Comparison of ENCODE assay signal across 14 cellular contexts in genomic region chr5:142836048-142836447, GRCh38.
DNase-seq lines count a peak whose midpoint lies in the region; ATAC-seq and TF ChIP-seq lines count a peak whose summit lies in the region.
"Had no signal": no experiment of that assay in that cellular context is flagged by ENCODE, and none has a peak within 500 bp of the region (broad histone marks: within the 10 kb centered on the region; RNA-seq: fewer than 3 reads in every experiment).

No MANE protein-coding gene starts in this region.

- CTCF ChIA-PET in MCF 10A (lab: Yijun Ruan, JAX): interaction anchor here (0.9 to 2.1 kb wide), 6 partner anchors 15 to 120 kb away, joined by 3 to 9 read pairs (median 4); no protein-coding TSS in a partner anchor

- no peaks in the 10 kb centered on the region for H3K9me3 Mint-ChIP-seq in MCF 10A (ENCODE audit: unreplicated experiment)
- H3K9me3 Mint-ChIP-seq: CD8-positive, alpha-beta T cell had no signal

- H3K4me3 Mint-ChIP-seq in MCF 10A (ENCODE audit: unreplicated experiment): no peak overlapping the region
- H3K4me3 Mint-ChIP-seq: CD8-positive, alpha-beta T cell had no signal

- no TSS peak for BruUV-seq in MCF 10A (replicated peaks; lab: Mats Ljungman, UMichigan)

- H3K4me1 Mint-ChIP-seq in MCF 10A (ENCODE audit: insufficient read depth, unreplicated experiment): peaks cover 7% of the 10 kb centered on the region

- peak; percentile 58 for ATAC-seq in GM18511 (IDR thresholded peaks at IDR 0.05; ENCODE audit: unreplicated experiment)
- peak; percentile 83 for ATAC-seq in GM19463 (IDR thresholded peaks at IDR 0.05; ENCODE audit: unreplicated experiment)
- ATAC-seq: CD8-positive, alpha-beta T cell had no signal

- no peak overlapping the region for H3K27ac Mint-ChIP-seq in MCF 10A (ENCODE audit: low read depth, unreplicated experiment)
- H3K27ac Mint-ChIP-seq: CD8-positive, alpha-beta T cell had no signal

- TF ChIP-seq CTCF in MCF 10A (IDR thresholded peaks at IDR 0.05; ENCODE audit: unreplicated experiment): no peak

- POLR2A ChIA-PET in MCF 10A (lab: Yijun Ruan, JAX): interaction anchor here (0.8 to 1.5 kb wide), 2 partner anchors 9 to 250 kb away, joined by 3 to 6 read pairs; no protein-coding TSS in a partner anchor

- DNase-seq in MV-4-11 (lab: John Stamatoyannopoulos, UW) (peak; percentile 31), renal cortical epithelial cell (ENCODE audit: low read depth) (peak; percentile 79), NCI-H1930 (lab: John Stamatoyannopoulos, UW) (no peak), MCF 10A (ENCODE audit: unreplicated experiment) (no peak)
- DNase-seq in stimulated activated CD4-positive, alpha-beta T cell treated with anti-CD3 and anti-CD28 coated beads, Interleukin-15, amount 100 ng/mL, for 24 hours: no peak
- DNase-seq: BE2C; CD8-positive, alpha-beta T cell; GF-D8; KG1; NCI-H1417; NCI-H2029 treated with DMSO at 0.1 percent for 48 hours; NCI-H524 had no signal

- intact Hi-C loops in MCF 10A (cut with micrococcal nuclease): no loop called here

- H3K27me3 Mint-ChIP-seq in MCF 10A (ENCODE audit: insufficient read depth, unreplicated experiment): no peaks in the 10 kb centered on the region

- H3K36me3 Mint-ChIP-seq in MCF 10A (ENCODE audit: insufficient read depth, unreplicated experiment): no peaks in the 10 kb centered on the region
- H3K36me3 Mint-ChIP-seq: CD8-positive, alpha-beta T cell had no signal

Comparison
In these comparisons a context has a peak if more than half of its experiments do, and no peak if none do; other contexts are left out.
1. DNase-seq: peak in MV-4-11 (single experiment) and renal cortical epithelial cell (single experiment); none in NCI-H1930 (0 of 2), stimulated activated CD4-positive, alpha-beta T cell treated with anti-CD3 and anti-CD28 coated beads, Interleukin-15, amount 100 ng/mL, for 24 hours (single experiment) and MCF 10A (single experiment).